In the genomic region with DNA sequence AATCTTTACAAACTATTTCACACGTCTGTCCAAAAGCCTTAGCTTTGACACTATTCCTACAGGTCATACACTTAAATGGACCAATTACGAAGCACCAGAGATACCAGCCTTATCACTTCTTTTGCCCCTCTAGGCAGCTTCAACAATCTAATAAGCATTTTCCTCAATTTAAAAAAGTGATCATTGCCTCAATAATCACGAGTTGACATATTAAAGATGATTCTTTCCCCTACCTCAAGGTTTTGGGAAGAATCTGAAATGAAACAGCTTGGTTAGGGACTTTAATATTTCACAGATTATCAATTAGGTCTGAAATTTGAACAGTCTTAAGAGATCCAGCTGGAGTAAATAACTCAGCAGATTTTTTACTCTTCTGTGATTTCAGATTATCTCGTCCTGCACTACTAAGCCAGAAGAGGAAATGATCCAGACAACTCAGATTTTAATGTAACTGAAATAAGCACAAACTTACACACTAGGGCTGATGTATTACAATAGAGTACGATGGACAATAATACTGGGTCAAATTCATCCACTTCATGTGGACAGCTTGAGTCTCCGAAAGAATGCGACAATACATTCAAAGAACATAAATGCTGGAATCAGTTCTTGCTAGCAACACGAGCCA, we compare ENCODE assay signal across 11 cellular contexts. TPM values are rescaled to one million over a fixed set of nuclear protein-coding genes. Genes with fewer than 3 reads are reported as not detected.
A peak's percentile ranks its signal among the peaks of the same experiment; 100 is the strongest.
DNase-seq lines count a peak whose midpoint lies in the region; ATAC-seq and TF ChIP-seq lines count a peak whose summit lies in the region.
"Had no signal": no experiment of that assay in that cellular context is flagged by ENCODE, and none has a peak within 500 bp of the region (broad histone marks: within the 10 kb centered on the region; RNA-seq: fewer than 3 reads in every experiment).

No MANE protein-coding gene starts in this region.

- no peak overlapping the region for H2AFZ ChIP-seq in Karpas-422 (ENCODE audit: low read length)

- in situ Hi-C loops in gastrocnemius medialis (cut with MboI; ENCODE audit: low sequenced_read_pairs in 4 of 4): no loop called here

- H3K9ac ChIP-seq in Karpas-422 (ENCODE audit: low read length): no peak overlapping the region

- CTCF ChIA-PET in activated CD4-positive, alpha-beta memory T cell treated with anti-CD3 and anti-CD28 coated beads for 36 hours (lab: Charles Lee): interaction anchor here (1.0 to 1.5 kb wide), 4 partner anchors 9 to 439 kb away, joined by 3 to 8 read pairs (median 4); no protein-coding TSS in a partner anchor
- CTCF ChIA-PET in activated CD4-positive, alpha-beta memory T cell treated with anti-CD3 and anti-CD28 coated beads, Interleukin-2, amount 10 ng/mL, durations not matched to agents 7 days and 5 days (lab: Charles Lee): interaction anchor here (0.7 to 2.0 kb wide), 3 partner anchors 11 to 676 kb away, joined by 4 to 5 read pairs (median 4); no protein-coding TSS in a partner anchor

- no peak overlapping the region for H3K4me2 ChIP-seq in Karpas-422 (ENCODE audit: low read depth, low read length, poor library complexity, severe bottlenecking)

- POLR2A ChIA-PET in activated CD4-positive, alpha-beta memory T cell treated with anti-CD3 and anti-CD28 coated beads for 36 hours (lab: Charles Lee): interaction anchor here (0.7 to 2.0 kb wide), 3 partner anchors 9 to 1646 kb away, joined by 3 to 6 read pairs (median 3); no protein-coding TSS in a partner anchor
- POLR2A ChIA-PET in activated CD4-positive, alpha-beta memory T cell treated with anti-CD3 and anti-CD28 coated beads, Interleukin-2, amount 10 ng/mL, durations not matched to agents 7 days and 5 days (lab: Charles Lee): interaction anchor here (1.7 to 2.3 kb wide), 4 partner anchors 9 to 16 kb away, joined by 5 to 10 read pairs (median 6); a partner anchor contains a TSS

- H3K9me3 ChIP-seq in gastrocnemius medialis: no peaks in the 10 kb centered on the region
- no peaks in the 10 kb centered on the region for H3K9me3 ChIP-seq in Karpas-422 (ENCODE audit: low read length)

- TF ChIP-seq CTCF in coronary artery (IDR thresholded peaks at IDR 0.05): no peak
- TF ChIP-seq CTCF in gastrocnemius medialis (IDR thresholded peaks at IDR 0.05 in 4 of 5, conservative IDR thresholded peaks at IDR 0.05 in 1 of 5): no peak

- H3K4me3 ChIP-seq in coronary artery (peak overlapping the region; percentile 17), gastrocnemius medialis (no peak overlapping the region), Karpas-422 (ENCODE audit: low read length) (no peak overlapping the region)
- H3K4me3 ChIP-seq: lung had no signal

- no peaks in the 10 kb centered on the region for H3K27me3 ChIP-seq in gastrocnemius medialis
- H3K27me3 ChIP-seq in Karpas-422 (ENCODE audit: low read length): no peaks in the 10 kb centered on the region

- no peaks in the 10 kb centered on the region for H3K27me3 Mint-ChIP-seq in activated CD4-positive, alpha-beta memory T cell treated with anti-CD3 and anti-CD28 coated beads for 36 hours
- H3K27me3 Mint-ChIP-seq in activated CD4-positive, alpha-beta memory T cell treated with anti-CD3 and anti-CD28 coated beads, Interleukin-2, amount 10 ng/mL, durations not matched to agents 7 days and 5 days: no peaks in the 10 kb centered on the region

- H3K36me3 Mint-ChIP-seq in activated CD4-positive, alpha-beta memory T cell treated with anti-CD3 and anti-CD28 coated beads for 36 hours: peaks cover 2% of the 10 kb centered on the region
- H3K36me3 Mint-ChIP-seq in activated CD4-positive, alpha-beta memory T cell treated with anti-CD3 and anti-CD28 coated beads, Interleukin-2, amount 10 ng/mL, durations not matched to agents 7 days and 5 days (ENCODE audit: low read depth): peaks cover 14% of the 10 kb centered on the region

- peaks cover 92% of the 10 kb centered on the region for H4K20me1 ChIP-seq in Karpas-422 (ENCODE audit: insufficient read depth, low read depth, low read length)

- H3K4me1 ChIP-seq in gastrocnemius medialis: peaks cover 84 to 87% of the 10 kb centered on the region in 2 donors
- H3K4me1 ChIP-seq in Karpas-422 (ENCODE audit: low read length): peaks cover 46% of the 10 kb centered on the region

- H3K27ac ChIP-seq in coronary artery (peak overlapping the region in 1 of 2 donors; percentile 34), gastrocnemius medialis (peak overlapping the region; percentile 42 to 69 (median 62)), Karpas-422 (ENCODE audit: low read length) (no peak overlapping the region)

- no peaks in the 10 kb centered on the region for H3K9me2 ChIP-seq in Karpas-422 (replicated peaks; ENCODE audit: insufficient read depth, low read length)

- H3K36me3 ChIP-seq in gastrocnemius medialis (no peaks in the 10 kb centered on the region), Karpas-422 (ENCODE audit: insufficient read depth, low read length) (no peaks in the 10 kb centered on the region)

- ATAC-seq in HG03342 (IDR thresholded peaks at IDR 0.05; ENCODE audit: unreplicated experiment) (peak; percentile 34), gastrocnemius medialis (no peak), GM18870 (IDR thresholded peaks at IDR 0.05; ENCODE audit: unreplicated experiment) (no peak)

- DNase-seq in activated CD4-positive, alpha-beta memory T cell treated with anti-CD3 and anti-CD28 coated beads for 36 hours: no peak
- no peak for DNase-seq in activated CD4-positive, alpha-beta memory T cell treated with anti-CD3 and anti-CD28 coated beads, Interleukin-2, amount 10 ng/mL, durations not matched to agents 7 days and 5 days
- no peak for DNase-seq in coronary artery (ENCODE audit: low spot score)
- no peak for DNase-seq in gastrocnemius medialis
- no peak for DNase-seq in stimulated activated CD4-positive, alpha-beta T cell treated with anti-CD3 and anti-CD28 coated beads, Interleukin-4, amount 100 ng/mL, for 24 hours
- no peak for DNase-seq in Karpas-422
- DNase-seq: DMS79 treated with DMSO at 0.1 percent for 48 hours, NCI-H2029 had no signal

- no peak for TF ChIP-seq POLR2A in gastrocnemius medialis (IDR thresholded peaks at IDR 0.05)

- H3K9me3 Mint-ChIP-seq in activated CD4-positive, alpha-beta memory T cell treated with anti-CD3 and anti-CD28 coated beads for 36 hours: no peaks in the 10 kb centered on the region
- no peaks in the 10 kb centered on the region for H3K9me3 Mint-ChIP-seq in activated CD4-positive, alpha-beta memory T cell treated with anti-CD3 and anti-CD28 coated beads, Interleukin-2, amount 10 ng/mL, durations not matched to agents 7 days and 5 days

- peak overlapping the region; percentile 66 for H3K27ac Mint-ChIP-seq in activated CD4-positive, alpha-beta memory T cell treated with anti-CD3 and anti-CD28 coated beads for 36 hours
- no peak overlapping the region for H3K27ac Mint-ChIP-seq in activated CD4-positive, alpha-beta memory T cell treated with anti-CD3 and anti-CD28 coated beads, Interleukin-2, amount 10 ng/mL, durations not matched to agents 7 days and 5 days

- intact Hi-C loops in activated CD4-positive, alpha-beta memory T cell treated with anti-CD3 and anti-CD28 coated beads for 36 hours (cut with micrococcal nuclease): no loop called here
- intact Hi-C loops in gastrocnemius medialis (cut with DNase I; ENCODE audit: low total_unique reads): no loop called here

- H3K79me2 ChIP-seq in Karpas-422 (ENCODE audit: low read length): peaks cover 87% of the 10 kb centered on the region

- peaks cover 83% of the 10 kb centered on the region for H3K4me1 Mint-ChIP-seq in activated CD4-positive, alpha-beta memory T cell treated with anti-CD3 and anti-CD28 coated beads for 36 hours (ENCODE audit: low read depth)
- H3K4me1 Mint-ChIP-seq in activated CD4-positive, alpha-beta memory T cell treated with anti-CD3 and anti-CD28 coated beads, Interleukin-2, amount 10 ng/mL, durations not matched to agents 7 days and 5 days: peaks cover 76% of the 10 kb centered on the region

- no peak overlapping the region for H3K4me3 Mint-ChIP-seq in activated CD4-positive, alpha-beta memory T cell treated with anti-CD3 and anti-CD28 coated beads for 36 hours
- H3K4me3 Mint-ChIP-seq in activated CD4-positive, alpha-beta memory T cell treated with anti-CD3 and anti-CD28 coated beads, Interleukin-2, amount 10 ng/mL, durations not matched to agents 7 days and 5 days: no peak overlapping the region

RNA-seq across cellular contexts. Expression of a gene that starts 15.9 kb away (rescaled TPM):
- 100 to 1,000 TPM; 177 TPM for total RNA-seq in activated CD4-positive, alpha-beta memory T cell treated with anti-CD3 and anti-CD28 coated beads for 36 hours
- total RNA-seq in activated CD4-positive, alpha-beta memory T cell treated with anti-CD3 and anti-CD28 coated beads, Interleukin-2, amount 10 ng/mL, durations not matched to agents 7 days and 5 days: 100 to 1,000 TPM; 159 to 170 TPM
- 10 to 100 TPM; 26.5 to 46.8 (median 30.5) TPM for total RNA-seq in gastrocnemius medialis
- 100 and 124 TPM in 2 replicates for total RNA-seq in Karpas-422 (2014; rRNA removed; shearing (Covaris generic); ENCODE audit: low replicate concordance)

RNA-seq across cellular contexts. Expression of a gene that starts 41.5 kb away (rescaled TPM):
- total RNA-seq in activated CD4-positive, alpha-beta memory T cell treated with anti-CD3 and anti-CD28 coated beads for 36 hours: 10 to 100 TPM; 65.0 to 67.6 TPM
- total RNA-seq in activated CD4-positive, alpha-beta memory T cell treated with anti-CD3 and anti-CD28 coated beads, Interleukin-2, amount 10 ng/mL, durations not matched to agents 7 days and 5 days: 10 to 100 TPM; 57.2 to 58.0 TPM
- 10 to 100 TPM; 14.0 to 44.6 (median 34.8) TPM for total RNA-seq in gastrocnemius medialis
- 39.2 and 131 TPM in 2 replicates for total RNA-seq in Karpas-422 (2014; rRNA removed; shearing (Covaris generic); ENCODE audit: low replicate concordance)

RNA-seq across cellular contexts. Expression of a gene that starts 48.1 kb away (rescaled TPM):
- 10 to 100 TPM; 58.2 TPM for total RNA-seq in activated CD4-positive, alpha-beta memory T cell treated with anti-CD3 and anti-CD28 coated beads for 36 hours
- 10 to 100 TPM; 44.2 to 47.3 TPM for total RNA-seq in activated CD4-positive, alpha-beta memory T cell treated with anti-CD3 and anti-CD28 coated beads, Interleukin-2, amount 10 ng/mL, durations not matched to agents 7 days and 5 days
- total RNA-seq in gastrocnemius medialis: 100 to 1,000 TPM in 1 of 4 donors, 10 to 100 TPM in 3; 26.8 to 299 (median 51.1) TPM
- total RNA-seq in Karpas-422 (2014; rRNA removed; shearing (Covaris generic); ENCODE audit: low replicate concordance): 12.1 and 21.0 TPM in 2 replicates
